21 cellular contexts compared by ENCODE assay signal in genomic region chr10:51804861-51805260, GRCh38.
DNase-seq lines count a peak whose midpoint lies in the region; ATAC-seq and TF ChIP-seq lines count a peak whose summit lies in the region.
"Had no signal": no experiment of that assay in that cellular context is flagged by ENCODE, and none has a peak within 500 bp of the region (broad histone marks: within the 10 kb centered on the region; RNA-seq: fewer than 3 reads in every experiment).

No MANE protein-coding gene starts in this region.

- no peaks in the 10 kb centered on the region for H3K36me3 ChIP-seq in PC-3 (ENCODE audit: low read depth, low read length)
- H3K36me3 ChIP-seq in heart left ventricle = no peaks in the 10 kb centered on the region
- H3K36me3 ChIP-seq: left ventricle myocardium inferior, tibial artery, WERI-Rb-1 had no signal

- H3K9me3 ChIP-seq in PC-3 (ENCODE audit: low read length) (no peaks in the 10 kb centered on the region), heart left ventricle (no peaks in the 10 kb centered on the region)
- H3K9me3 ChIP-seq: left ventricle myocardium inferior, tibial artery had no signal

- intact Hi-C loops in PC-3 (cut with micrococcal nuclease) (loop anchor here (1.0 to 10.0 kb wide), 4 partner anchors 28 to 740 kb away; no protein-coding TSS in a partner anchor), heart left ventricle (cut with DNase I) (no loop called here)

- no peaks in the 10 kb centered on the region for H3K27me3 ChIP-seq in PC-3 (ENCODE audit: low read length)
- H3K27me3 ChIP-seq in heart left ventricle = no peaks in the 10 kb centered on the region
- H3K27me3 ChIP-seq: tibial artery had no signal

- peak; percentile 46 for DNase-seq in EL
- peak; percentile 96 for DNase-seq in PC-3
- DNase-seq in epithelial cell of prostate (ENCODE audit: low read depth, low spot score) = peak; percentile 48
- no peak for DNase-seq in omental fat pad (ENCODE audit: low spot score)
- no peak for DNase-seq in activated effector memory CD4-positive, alpha-beta T cell treated with anti-CD3 and anti-CD28 coated beads, Interleukin-2, amount 50 U/mL, for 16 hours
- DNase-seq in heart left ventricle = no peak
- DNase-seq in effector CD4-positive, alpha-beta T cell = no peak
- DNase-seq: activated CD8-positive, alpha-beta memory T cell treated with anti-CD3 and anti-CD28 coated beads for 24 hours; anterior cingulate cortex; CD4-positive, CD25-positive, alpha-beta regulatory T cell; DMS53; left ventricle myocardium inferior; NCI-H2107; NCI-H774; T-helper 1 cell; tibial artery; WERI-Rb-1 had no signal

- H4K20me1 ChIP-seq in PC-3 (ENCODE audit: low read length) = no peaks in the 10 kb centered on the region

- H3F3A ChIP-seq in PC-3 (ENCODE audit: low read length, unreplicated experiment) = no peaks in the 10 kb centered on the region

- TF ChIP-seq CTCF in PC-3 (conservative IDR thresholded peaks at IDR 0.05; ENCODE audit: low read depth, low read length) (no peak), omental fat pad (IDR thresholded peaks at IDR 0.05) (no peak), heart left ventricle (IDR thresholded peaks at IDR 0.05) (no peak)

- H3K4me3 ChIP-seq in PC-3 (ENCODE audit: low read length) (no peak overlapping the region), heart left ventricle (no peak overlapping the region)
- H3K4me3 ChIP-seq: coronary artery, left ventricle myocardium inferior, smooth muscle cell, tibial artery had no signal

- no TSS peak for BruUV-seq in PC-3 (replicated peaks; lab: Mats Ljungman, UMichigan)

- H3K9me2 ChIP-seq in PC-3 (replicated peaks; ENCODE audit: low read length) = no peaks in the 10 kb centered on the region

- H2AFZ ChIP-seq in PC-3 (ENCODE audit: low read length) = peak overlapping the region; percentile 3; the same call in 1 of the 2 replicates
- H2AFZ ChIP-seq: parathyroid adenoma had no signal

- POLR2A ChIA-PET in PC-3 (lab: Charles Lee; ENCODE audit: unreplicated experiment) = interaction anchor here (0.6 to 0.7 kb wide), 2 partner anchors 13 to 137 kb away, joined by 3 read pairs; no protein-coding TSS in a partner anchor

- H3K4me2 ChIP-seq in PC-3 (ENCODE audit: low read length) = peak overlapping the region; percentile 22
- H3K4me2 ChIP-seq: smooth muscle cell had no signal

- CTCF ChIA-PET in PC-3 (lab: Charles Lee) = interaction anchor here (0.7 kb wide), 1 partner anchor 154 kb away, joined by 4 read pairs; no protein-coding TSS in a partner anchor

- no peaks in the 10 kb centered on the region for H3K79me2 ChIP-seq in PC-3 (ENCODE audit: low read length)
- H3K79me2 ChIP-seq: parathyroid adenoma had no signal

- WGBS in heart left ventricle, 4 donors = 79 to 87% (median 84%) methylated on average over 2 of the region's 2 CpGs

- peak; percentile 89 for ATAC-seq in PC-3
- ATAC-seq in omental fat pad (ENCODE audit: low FRiP score) = peak; percentile 48
- ATAC-seq in heart left ventricle = no peak
- ATAC-seq: activated T-helper 17 cell treated with anti-CD3 and anti-CD28 coated beads, Interleukin-2, amount 50 U/mL, for 72 hours had no signal

- peak overlapping the region; percentile 47 for H3K9ac ChIP-seq in PC-3 (ENCODE audit: low read length)
- H3K9ac ChIP-seq: parathyroid adenoma had no signal

- H3K27ac ChIP-seq in PC-3 (ENCODE audit: low read length) = peak overlapping the region; percentile 79
- no peak overlapping the region for H3K27ac ChIP-seq in epithelial cell of prostate
- no peak overlapping the region for H3K27ac ChIP-seq in heart left ventricle
- H3K27ac ChIP-seq: coronary artery, left ventricle myocardium inferior, parathyroid adenoma, tibial artery, WERI-Rb-1 had no signal

- H3K4me1 ChIP-seq in PC-3 (ENCODE audit: insufficient read depth, low read length) (peaks cover 31% of the 10 kb centered on the region), heart left ventricle (peaks cover 0 to 18% (median 0%) of the 10 kb centered on the region in 12 donors)

- TF ChIP-seq POLR2A in heart left ventricle (IDR thresholded peaks at IDR 0.05) = no peak

Comparison
In these comparisons a context has a peak if more than half of its experiments do, and no peak if none do; other contexts are left out.
1. DNase-seq: peak in EL (single experiment), PC-3 (single experiment) and epithelial cell of prostate (single experiment); none in omental fat pad (single experiment), activated effector memory CD4-positive, alpha-beta T cell treated with anti-CD3 and anti-CD28 coated beads, Interleukin-2, amount 50 U/mL, for 16 hours (single experiment), heart left ventricle (0 of 5) and effector CD4-positive, alpha-beta T cell (single experiment).
2. ATAC-seq: peak in PC-3 (single experiment) and omental fat pad (single experiment); none in heart left ventricle (0 of 4).